In genomic region chr12:110179291-110179690, GRCh38 we compare ENCODE assay signal across 14 cellular contexts. TPM values are rescaled to one million over a fixed set of nuclear protein-coding genes. Genes with fewer than 3 reads are reported as not detected.
DNase-seq lines count a peak whose midpoint lies in the region; ATAC-seq and TF ChIP-seq lines count a peak whose summit lies in the region.
"Had no signal": no experiment of that assay in that cellular context is flagged by ENCODE, and none has a peak within 500 bp of the region (broad histone marks: within the 10 kb centered on the region; RNA-seq: fewer than 3 reads in every experiment).

No MANE protein-coding gene starts in this region.

- intact Hi-C loops in MCF 10A (cut with micrococcal nuclease) (no loop called here), breast epithelium (cut with DNase I; ENCODE audit: low total_unique reads) (no loop called here), testis (cut with DNase I; ENCODE audit: low total_unique reads) (no loop called here), posterior cingulate gyrus (cut with DNase I) (no loop called here)

- H3K27me3 Mint-ChIP-seq in MCF 10A (ENCODE audit: insufficient read depth, unreplicated experiment) = no peaks in the 10 kb centered on the region
- H3K27me3 Mint-ChIP-seq in stimulated activated naive B cell treated with anti-CD40 and anti-IgM and Interleukin-4, amounts not matched to agents 10 μg/mL and 1 μg/mL and 100 μg/mL, for 72 hours = no peaks in the 10 kb centered on the region

- H3K36me3 ChIP-seq in breast epithelium (no peaks in the 10 kb centered on the region), RWPE2 (ENCODE audit: low read depth) (0 out of 2 replicates have a peak, but pooled peaks cover 4% of the 10 kb centered on the region), fibroblast of lung (ENCODE audit: control insufficient read depth, insufficient read depth, low read length) (peaks cover 2% of the 10 kb centered on the region), testis (ENCODE audit: low read depth, missing control alignments) (no peaks in the 10 kb centered on the region)

- H3K9me3 ChIP-seq in breast epithelium = no peaks in the 10 kb centered on the region
- H3K9me3 ChIP-seq in RWPE2 (ENCODE audit: severe bottlenecking) = no peaks in the 10 kb centered on the region
- H3K9me3 ChIP-seq in fibroblast of lung (ENCODE audit: control insufficient read depth, insufficient read depth, low read depth, low read length) = no peaks in the 10 kb centered on the region
- H3K9me3 ChIP-seq in testis = no peaks in the 10 kb centered on the region

- CTCF ChIA-PET in MCF 10A (lab: Yijun Ruan, JAX) = interaction anchor here (0.6 to 1.9 kb wide), 3 partner anchors 16 to 155 kb away, joined by 3 to 6 read pairs (median 5); no protein-coding TSS in a partner anchor

- BruUV-seq in MCF 10A (replicated peaks; lab: Mats Ljungman, UMichigan) = no TSS peak

- H3K27ac ChIP-seq in breast epithelium (no peak overlapping the region), RWPE2 (ENCODE audit: poor library complexity, severe bottlenecking) (no peak overlapping the region), fibroblast of lung (ENCODE audit: insufficient read depth, low read length) (no peak overlapping the region), testis (no peak overlapping the region)
- H3K27ac ChIP-seq: WERI-Rb-1 had no signal

- TF ChIP-seq POLR2A in breast epithelium (IDR thresholded peaks at IDR 0.05) (no peak), testis (IDR thresholded peaks at IDR 0.05) (no peak)

- H3K27me3 ChIP-seq in breast epithelium (no peaks in the 10 kb centered on the region), RWPE2 (ENCODE audit: insufficient read depth, poor library complexity, severe bottlenecking) (no peaks in the 10 kb centered on the region), fibroblast of lung (ENCODE audit: control insufficient read depth, insufficient read depth, low read length) (no peaks in the 10 kb centered on the region), testis (no peaks in the 10 kb centered on the region)

- no peaks in the 10 kb centered on the region for H4K20me1 ChIP-seq in fibroblast of lung (ENCODE audit: control insufficient read depth, extremely low read depth, insufficient read depth, low read length)

- POLR2A ChIA-PET in MCF 10A (lab: Yijun Ruan, JAX) = interaction anchor here (0.6 to 1.4 kb wide), 5 partner anchors 14 to 551 kb away, joined by 3 to 4 read pairs (median 3); no protein-coding TSS in a partner anchor

- H3K4me1 Mint-ChIP-seq in MCF 10A (ENCODE audit: insufficient read depth, unreplicated experiment) = no peaks in the 10 kb centered on the region
- H3K4me1 Mint-ChIP-seq in stimulated activated naive B cell treated with anti-CD40 and anti-IgM and Interleukin-4, amounts not matched to agents 10 μg/mL and 1 μg/mL and 100 μg/mL, for 72 hours = no peaks in the 10 kb centered on the region

- H3K4me2 ChIP-seq in fibroblast of lung (ENCODE audit: extremely low read depth, insufficient read depth, low read length) = no peak overlapping the region

- H3K4me3 ChIP-seq in breast epithelium (no peak overlapping the region), RWPE2 (ENCODE audit: severe bottlenecking) (no peak overlapping the region), fibroblast of lung (replicated peaks in 1 of 4; ENCODE audit: control extremely low read depth in 1 of 4, insufficient read depth in 1 of 4, low read depth in 3 of 4, low read length in 4 of 4) (no peak overlapping the region), testis (no peak overlapping the region)

- H3K79me2 ChIP-seq in fibroblast of lung (ENCODE audit: control insufficient read depth, insufficient read depth, low read length) = no peaks in the 10 kb centered on the region

- 86 to 89% methylated on average over 3 of the region's 3 CpGs for WGBS in testis, 2 donors

- peaks cover 15% of the 10 kb centered on the region for H3K36me3 Mint-ChIP-seq in MCF 10A (ENCODE audit: insufficient read depth, unreplicated experiment)
- H3K36me3 Mint-ChIP-seq in stimulated activated naive B cell treated with anti-CD40 and anti-IgM and Interleukin-4, amounts not matched to agents 10 μg/mL and 1 μg/mL and 100 μg/mL, for 72 hours = peaks cover 0 to 3% of the 10 kb centered on the region in 2 donors
- H3K36me3 Mint-ChIP-seq: activated naive CD4-positive, alpha-beta T cell treated with anti-CD3 and anti-CD28 coated beads, Interleukin-2, amount 50 U/mL, for 72 hours had no signal

- DNase-seq in MCF 10A (ENCODE audit: unreplicated experiment) (peak; percentile 55), breast epithelium (ENCODE audit: low spot score in 2 of 2) (no peak), RWPE2 (ENCODE audit: low spot score) (no peak), fibroblast of lung (ENCODE audit: low read depth in 2 of 2) (peak; percentile 30 to 72), GDM1 (lab: John Stamatoyannopoulos, UW) (no peak), testis (no peak), posterior cingulate gyrus (no peak)
- DNase-seq in stimulated activated naive B cell treated with anti-CD40 and anti-IgM and Interleukin-4, amounts not matched to agents 10 μg/mL and 1 μg/mL and 100 μg/mL, for 72 hours = no peak
- DNase-seq: mesendoderm, NCI-H2171, nucleus accumbens, substantia nigra, WERI-Rb-1 had no signal

- no peak for TF ChIP-seq CTCF in MCF 10A (IDR thresholded peaks at IDR 0.05; ENCODE audit: unreplicated experiment)
- TF ChIP-seq CTCF in breast epithelium (IDR thresholded peaks at IDR 0.05) = no peak
- TF ChIP-seq CTCF in RWPE2 (IDR thresholded peaks at IDR 0.05; ENCODE audit: poor library complexity, severe bottlenecking) = no peak
- no peak for TF ChIP-seq CTCF in fibroblast of lung (conservative IDR thresholded peaks at IDR 0.05 in 1 of 2, IDR thresholded peaks at IDR 0.05 in 1 of 2; ENCODE audit: low read depth in 1 of 2, low read length in 2 of 2)
- TF ChIP-seq CTCF in testis (IDR thresholded peaks at IDR 0.05) = no peak

- peak; percentile 52; the same call in 2 of the 3 replicates for ATAC-seq in RWPE2 (ENCODE audit: low read depth)
- ATAC-seq in stimulated activated naive B cell treated with anti-CD40 and anti-IgM and Interleukin-4, amounts not matched to agents 10 μg/mL and 1 μg/mL and 100 μg/mL, for 72 hours (replicated peaks) = peak; percentile 57 to 71

- no peak overlapping the region for H3K4me3 Mint-ChIP-seq in MCF 10A (ENCODE audit: unreplicated experiment)
- no peak overlapping the region for H3K4me3 Mint-ChIP-seq in stimulated activated naive B cell treated with anti-CD40 and anti-IgM and Interleukin-4, amounts not matched to agents 10 μg/mL and 1 μg/mL and 100 μg/mL, for 72 hours

- H3K27ac Mint-ChIP-seq in MCF 10A (ENCODE audit: low read depth, unreplicated experiment) = no peak overlapping the region
- H3K27ac Mint-ChIP-seq in stimulated activated naive B cell treated with anti-CD40 and anti-IgM and Interleukin-4, amounts not matched to agents 10 μg/mL and 1 μg/mL and 100 μg/mL, for 72 hours = no peak overlapping the region
- H3K27ac Mint-ChIP-seq: activated naive CD4-positive, alpha-beta T cell treated with anti-CD3 and anti-CD28 coated beads, Interleukin-2, amount 50 U/mL, for 72 hours had no signal

- no peaks in the 10 kb centered on the region for H3K9me3 Mint-ChIP-seq in MCF 10A (ENCODE audit: unreplicated experiment)
- no peaks in the 10 kb centered on the region for H3K9me3 Mint-ChIP-seq in stimulated activated naive B cell treated with anti-CD40 and anti-IgM and Interleukin-4, amounts not matched to agents 10 μg/mL and 1 μg/mL and 100 μg/mL, for 72 hours
- H3K9me3 Mint-ChIP-seq: activated naive CD4-positive, alpha-beta T cell treated with anti-CD3 and anti-CD28 coated beads, Interleukin-2, amount 50 U/mL, for 72 hours had no signal

- no peak overlapping the region for H2AFZ ChIP-seq in fibroblast of lung (ENCODE audit: low read length)

- H3K4me1 ChIP-seq in breast epithelium (no peaks in the 10 kb centered on the region), RWPE2 (ENCODE audit: insufficient read depth, poor library complexity, severe bottlenecking) (no peaks in the 10 kb centered on the region), fibroblast of lung (ENCODE audit: control insufficient read depth, extremely low read depth, insufficient read depth, low read length) (peaks cover 4% of the 10 kb centered on the region), testis (peaks cover 3% of the 10 kb centered on the region)

- H3K9ac ChIP-seq in fibroblast of lung (ENCODE audit: insufficient read depth, low read length) = no peak overlapping the region

RNA-seq across cellular contexts. Expression of gene IFT81, which starts 55.1 kb away (rescaled TPM):
- total RNA-seq in MCF 10A (2022) (8.5 and 8.7 TPM in 2 replicates), breast epithelium (10 to 100 TPM in 2 of 3 donors, 1 to 10 TPM in 1; 9.4 to 27.1 (median 19.0) TPM), fibroblast of lung (23.6 and 33.1 TPM in 2 replicates), testis (10 to 100 TPM; 26.7 to 43.4 TPM)
- polyA plus RNA-seq in fibroblast of lung (13.1 and 17.7 TPM in 2 replicates), testis (ENCODE audit: insufficient read depth, low read depth, low replicate concordance) (20.1 TPM)
- polyA plus RNA-seq in fibroblast of lung (2012) = 8.8 and 11.7 TPM in 2 replicates
- polyA minus RNA-seq in fibroblast of lung (ENCODE audit: low replicate concordance) = 0.33 and 0.59 TPM in 2 replicates

Comparison
In these comparisons a context has a peak if more than half of its experiments do, and no peak if none do; other contexts are left out.
1. DNase-seq: peak in MCF 10A (single experiment) and fibroblast of lung (2 of 2); none in breast epithelium (0 of 2), RWPE2 (single experiment), stimulated activated naive B cell treated with anti-CD40 and anti-IgM and Interleukin-4, amounts not matched to agents 10 μg/mL and 1 μg/mL and 100 μg/mL, for 72 hours (single experiment), GDM1 (single experiment), testis (single experiment) and posterior cingulate gyrus (0 of 10).